29 cellular contexts compared by ENCODE assay signal in the genomic region with DNA sequence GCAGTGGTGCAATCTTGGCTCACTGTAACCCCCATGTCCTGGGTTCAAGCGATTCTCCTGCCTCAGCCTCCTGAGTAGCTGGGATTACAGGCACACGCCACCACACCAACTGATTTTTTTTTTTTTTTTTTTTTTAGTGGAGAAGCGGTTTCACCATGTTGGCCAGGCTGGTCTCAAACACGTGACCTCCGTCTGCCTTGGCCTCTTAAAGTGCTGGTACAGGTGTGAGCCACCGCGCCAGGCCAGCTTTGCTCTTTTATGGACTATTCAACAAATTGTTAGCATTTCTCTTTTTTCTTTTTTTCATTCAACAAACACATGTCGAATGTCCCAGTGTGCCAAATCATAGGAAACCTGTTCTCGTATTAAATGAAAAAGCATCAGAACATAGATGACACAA.
"Had no signal": no experiment of that assay in that cellular context is flagged by ENCODE, and none has a peak within 500 bp of the region (broad histone marks: within the 10 kb centered on the region; RNA-seq: fewer than 3 reads in every experiment).

No MANE protein-coding gene starts in this region.

- H3K4me1 ChIP-seq: prostate gland had no signal

- H3K4me3 ChIP-seq: left ventricle myocardium inferior, mucosa of descending colon, pancreas, prostate gland, skin epidermis, suprapubic skin, thoracic aorta, tibial artery, upper lobe of right lung had no signal

- H3K36me3 ChIP-seq: left ventricle myocardium inferior, pancreas, prostate gland, suprapubic skin, thoracic aorta, tibial artery, upper lobe of right lung had no signal

- FAIRE-seq: islet of Langerhans, kidney, pancreas, urothelium cell line had no signal

- H3K27ac ChIP-seq: left ventricle myocardium inferior, prostate gland, skin epidermis, suprapubic skin, thoracic aorta, upper lobe of right lung had no signal

- H3K9me3 Mint-ChIP-seq: memory B cell; natural killer cell treated with Interleukin-12 subunit alpha and Interleukin-12 subunit beta and Interleukin-15 and Interleukin-18, amount 100 ng/mL, for 72 hours; stimulated activated naive B cell treated with anti-CD40 and anti-IgM and Interleukin-4, amounts not matched to agents 10 μg/mL and 1 μg/mL and 100 μg/mL, for 72 hours; stimulated activated naive CD8-positive, alpha-beta T cell treated with anti-CD3 and anti-CD28 coated beads, Interleukin-15, Interleukin-2, amounts not matched to agents 100 ng/mL and 50 ng/mL, for 24 hours had no signal

- H3K27me3 Mint-ChIP-seq: stimulated activated naive B cell treated with anti-CD40 and anti-IgM and Interleukin-4, amounts not matched to agents 10 μg/mL and 1 μg/mL and 100 μg/mL, for 72 hours had no signal

- H3K9me3 ChIP-seq: left ventricle myocardium inferior, mucosa of descending colon, pancreas, prostate gland, suprapubic skin, thoracic aorta, tibial artery, upper lobe of right lung had no signal

- H3K27me3 ChIP-seq: pancreas, suprapubic skin, tibial artery, upper lobe of right lung had no signal

- H3K27ac Mint-ChIP-seq: memory B cell; natural killer cell treated with Interleukin-12 subunit alpha and Interleukin-12 subunit beta and Interleukin-15 and Interleukin-18, amount 100 ng/mL, for 72 hours; stimulated activated naive B cell treated with anti-CD40 and anti-IgM and Interleukin-4, amounts not matched to agents 10 μg/mL and 1 μg/mL and 100 μg/mL, for 72 hours; stimulated activated naive CD8-positive, alpha-beta T cell treated with anti-CD3 and anti-CD28 coated beads, Interleukin-15, Interleukin-2, amounts not matched to agents 100 ng/mL and 50 ng/mL, for 24 hours had no signal

- H3K4me3 Mint-ChIP-seq: immature natural killer cell; memory B cell; natural killer cell treated with Interleukin-12 subunit alpha and Interleukin-12 subunit beta and Interleukin-15 and Interleukin-18, amount 100 ng/mL, for 72 hours; stimulated activated naive B cell treated with anti-CD40 and anti-IgM and Interleukin-4, amounts not matched to agents 10 μg/mL and 1 μg/mL and 100 μg/mL, for 72 hours; stimulated activated naive CD8-positive, alpha-beta T cell treated with anti-CD3 and anti-CD28 coated beads, Interleukin-15, Interleukin-2, amounts not matched to agents 100 ng/mL and 50 ng/mL, for 24 hours had no signal

- ATAC-seq: left colon; mucosa of descending colon; naive thymus-derived CD4-positive, alpha-beta T cell; natural killer cell treated with Interleukin-12 subunit alpha and Interleukin-12 subunit beta and Interleukin-15 and Interleukin-18, amount 100 ng/mL, for 72 hours; pancreas; right cardiac atrium; sciatic nerve; stimulated activated naive B cell treated with anti-CD40 and anti-IgM and Interleukin-4, amounts not matched to agents 10 μg/mL and 1 μg/mL and 100 μg/mL, for 72 hours; upper lobe of right lung had no signal

- DNase-seq: hypothalamus; immature natural killer cell; kidney; left colon; left ventricle myocardium inferior; midbrain; mucosa of descending colon; naive thymus-derived CD4-positive, alpha-beta T cell; retina; right cardiac atrium; stimulated activated CD4-positive, alpha-beta T cell treated with anti-CD3 and anti-CD28 coated beads, Interleukin-12 subunit alpha, Interleukin-12 subunit beta, amount 100 ng/mL, for 4 hours; stimulated activated CD4-positive, alpha-beta T cell treated with anti-CD3 and anti-CD28 coated beads, Interleukin-15, amount 100 ng/mL, for 24 hours; stimulated activated CD4-positive, alpha-beta T cell treated with anti-CD3 and anti-CD28 coated beads, Interleukin-2, amount 100 ng/mL, for 24 hours; stimulated activated CD4-positive, alpha-beta T cell treated with anti-CD3 and anti-CD28 coated beads, Interleukin-4, amount 100 ng/mL, for 1 hour; stimulated activated naive B cell treated with anti-CD40 and anti-IgM and Interleukin-4, amounts not matched to agents 10 μg/mL and 1 μg/mL and 100 μg/mL, for 72 hours; tibial artery; trophoblast cell; upper lobe of right lung had no signal
